ENCODE assay signal across 1 cellular context in the genomic region with DNA sequence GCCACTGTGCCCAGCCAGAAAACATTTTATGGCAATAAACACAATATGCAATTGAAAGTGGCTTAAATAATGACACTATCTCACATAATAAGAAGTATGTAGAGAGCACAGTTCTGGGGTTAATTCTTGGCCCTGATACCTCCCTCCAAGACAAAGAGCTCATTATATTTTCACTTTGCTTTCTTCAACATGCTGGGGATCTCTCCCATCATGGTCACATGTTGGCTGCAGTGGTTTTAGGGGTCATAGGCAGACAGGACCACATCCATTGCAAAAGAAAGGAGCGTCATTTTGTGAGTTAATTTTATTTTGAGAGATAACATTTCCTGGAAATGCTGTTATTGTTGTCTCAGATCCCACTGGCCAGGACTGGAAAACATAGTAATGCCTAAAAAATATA.
TF ChIP-seq lines count a peak whose summit lies in the region.

No MANE protein-coding gene starts in this region.

TF ChIP-seq in IMR-90, 13 proteins besides CTCF, POLR2A, EP300 and RAD21:
- TF ChIP-seq FOS (IDR thresholded peaks at IDR 0.05; ENCODE audit: low read depth, low read length) (no peak), SMC3 (IDR thresholded peaks at IDR 0.05; ENCODE audit: low read depth, low read length) (no peak), MAZ (IDR thresholded peaks at IDR 0.05; ENCODE audit: borderline replicate concordance, low read depth, low read length) (no peak), CHD1 (IDR thresholded peaks at IDR 0.05; ENCODE audit: low read depth, low read length) (no peak), RCOR1 (IDR thresholded peaks at IDR 0.05; ENCODE audit: insufficient replicate concordance, low read length) (no peak), RFX5 (IDR thresholded peaks at IDR 0.05; ENCODE audit: low read depth, low read length) (no peak), MXI1 (IDR thresholded peaks at IDR 0.05; ENCODE audit: borderline replicate concordance, low read depth, low read length) (no peak)
- TF ChIP-seq, protein P1, sequence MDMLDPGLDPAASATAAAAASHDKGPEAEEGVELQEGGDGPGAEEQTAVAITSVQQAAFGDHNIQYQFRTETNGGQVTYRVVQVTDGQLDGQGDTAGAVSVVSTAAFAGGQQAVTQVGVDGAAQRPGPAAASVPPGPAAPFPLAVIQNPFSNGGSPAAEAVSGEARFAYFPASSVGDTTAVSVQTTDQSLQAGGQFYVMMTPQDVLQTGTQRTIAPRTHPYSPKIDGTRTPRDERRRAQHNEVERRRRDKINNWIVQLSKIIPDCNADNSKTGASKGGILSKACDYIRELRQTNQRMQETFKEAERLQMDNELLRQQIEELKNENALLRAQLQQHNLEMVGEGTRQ (IDR thresholded peaks at IDR 0.05; ENCODE audit: low read depth, low read length): no peak
